ENCODE assay signal across 9 cellular contexts in genomic region chr3:106068795-106069194, GRCh38.
DNase-seq lines count a peak whose midpoint lies in the region; ATAC-seq and TF ChIP-seq lines count a peak whose summit lies in the region.
"Had no signal": no experiment of that assay in that cellular context is flagged by ENCODE, and none has a peak within 500 bp of the region (broad histone marks: within the 10 kb centered on the region; RNA-seq: fewer than 3 reads in every experiment).

No MANE protein-coding gene starts in this region.

- H3K27me3 ChIP-seq in Loucy (ENCODE audit: insufficient read depth, low read length, poor library complexity, severe bottlenecking): no peaks in the 10 kb centered on the region

- no peaks in the 10 kb centered on the region for H3K36me3 ChIP-seq in Loucy (ENCODE audit: insufficient read depth, low read length)

- H4K20me1 ChIP-seq in Loucy (ENCODE audit: insufficient read depth, low read length, poor library complexity, severe bottlenecking): no peaks in the 10 kb centered on the region

- ATAC-seq in GM21447 (IDR thresholded peaks at IDR 0.05; ENCODE audit: unreplicated experiment) (peak; percentile 75), left cardiac atrium (peak; percentile 71 to 81)

- 0 out of 2 replicates have a peak overlapping the region, but pooled peaks have one; percentile 15 for H2AFZ ChIP-seq in Loucy (ENCODE audit: low read length)

- no peak overlapping the region for H3K9ac ChIP-seq in Loucy (ENCODE audit: low read depth, low read length, poor library complexity, severe bottlenecking)

- H3F3A ChIP-seq in Loucy (ENCODE audit: low read depth): no peaks in the 10 kb centered on the region

- no peak overlapping the region for H3K4me2 ChIP-seq in Loucy (ENCODE audit: low read depth, low read length, poor library complexity, severe bottlenecking)

- H3K9me3 ChIP-seq in Loucy (ENCODE audit: insufficient read depth, low read depth, low read length): no peaks in the 10 kb centered on the region

- intact Hi-C loops in left cardiac atrium (cut with DNase I): no loop called here

- H3K4me1 ChIP-seq in Loucy (ENCODE audit: insufficient read depth, low read length, poor library complexity, severe bottlenecking): no peaks in the 10 kb centered on the region

- DNase-seq in GM13977 (ENCODE audit: low spot score) (peak; percentile 35), left cardiac atrium (no peak), globus pallidus (ENCODE audit: low spot score) (no peak), GF-D8 (lab: John Stamatoyannopoulos, UW) (no peak), NCI-H1092 (lab: John Stamatoyannopoulos, UW) (no peak), A172 (ENCODE audit: low spot score) (no peak)
- DNase-seq: EL had no signal

- H3K4me3 ChIP-seq in Loucy (ENCODE audit: low read length, poor library complexity, severe bottlenecking): no peak overlapping the region

- TF ChIP-seq CTCF in GM13977 (IDR thresholded peaks at IDR 0.05; ENCODE audit: extremely low read depth, insufficient read depth, missing control alignments): no peak
- no peak for TF ChIP-seq CTCF in Loucy (conservative IDR thresholded peaks at IDR 0.05; ENCODE audit: low read length)

- in situ Hi-C loops in GM13977 (cut with MboI; ENCODE audit: low pct_unique_long_range_greater_than_20kb, low sequenced_read_pairs, unreplicated experiment): no loop called here

- H3K9me2 ChIP-seq in Loucy (replicated peaks; ENCODE audit: low read depth, low read length): no peaks in the 10 kb centered on the region

- H3K79me2 ChIP-seq in Loucy (ENCODE audit: insufficient read depth, low read length): no peaks in the 10 kb centered on the region
